8 cellular contexts compared by ENCODE assay signal in the genomic region with DNA sequence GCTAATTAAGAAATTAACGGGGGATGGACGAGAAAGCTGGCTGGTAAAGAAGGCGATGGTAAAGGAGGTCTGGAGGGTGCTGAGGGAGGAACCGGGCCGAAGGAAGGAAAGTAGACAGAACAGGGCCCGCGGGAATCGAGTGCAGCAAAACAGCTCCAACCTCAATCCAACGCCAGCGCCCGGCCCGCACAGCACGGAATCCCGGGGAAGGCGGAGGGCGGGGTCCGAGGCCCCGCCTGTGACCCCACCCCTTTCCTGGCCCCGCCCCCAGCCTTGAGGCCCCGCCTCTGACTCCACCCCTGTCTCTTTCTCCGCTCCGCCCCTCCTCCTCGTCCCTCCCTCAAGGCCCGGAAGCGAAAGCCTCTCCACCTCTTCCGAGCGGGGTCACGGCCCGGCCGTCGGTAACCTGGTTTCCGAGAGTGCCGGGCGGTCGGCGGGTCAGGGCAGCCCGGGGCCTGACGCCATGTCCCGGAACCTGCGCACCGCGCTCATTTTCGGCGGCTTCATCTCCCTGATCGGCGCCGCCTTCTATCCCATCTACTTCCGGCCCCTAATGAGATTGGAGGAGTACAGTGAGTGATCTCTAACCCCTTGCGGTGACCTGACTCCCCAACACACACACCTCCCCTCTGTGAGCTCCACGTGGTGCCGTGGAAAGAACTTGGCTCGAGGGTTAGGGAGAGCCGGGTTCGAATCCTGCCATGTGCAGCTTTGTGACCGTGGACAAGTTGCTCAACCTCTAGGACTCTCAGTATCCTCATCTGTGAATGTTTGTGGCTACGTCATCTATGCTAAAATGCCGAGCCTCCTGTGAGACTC. TPM values are rescaled to one million over a fixed set of nuclear protein-coding genes. Genes with fewer than 3 reads are reported as not detected.
A peak's percentile ranks its signal among the peaks of the same experiment; 100 is the strongest.
DNase-seq lines count a peak whose midpoint lies in the region; ATAC-seq and TF ChIP-seq lines count a peak whose summit lies in the region.

A gene (plus strand): TSS at position 370 of the 819 bp plus-strand sequence. CDS start 94 bp downstream, at position 464.

- ATAC-seq in GM21737 (IDR thresholded peaks at IDR 0.05; ENCODE audit: unreplicated experiment) (peak; percentile 94), naive B cell (ENCODE audit: low read depth in 2 of 2) (peak; percentile 84)
- ATAC-seq in stimulated activated memory B cell treated with anti-CD40 and anti-IgM and Interleukin-4, amounts not matched to agents 10 μg/mL and 1 μg/mL and 100 μg/mL, for 72 hours: peak; percentile 97

- no peaks in the 10 kb centered on the region for H3K9me2 ChIP-seq in DOHH2 (replicated peaks; ENCODE audit: control insufficient read depth, low read length)

- no peaks in the 10 kb centered on the region for H3K27me3 ChIP-seq in DOHH2 (ENCODE audit: control insufficient read depth, low read length)
- no peaks in the 10 kb centered on the region for H3K27me3 ChIP-seq in Peyer's patch
- H3K27me3 ChIP-seq in esophagus squamous epithelium: peaks cover 0 to 15% (median 0%) of the 10 kb centered on the region in 4 donors

- H4K20me1 ChIP-seq in DOHH2 (ENCODE audit: control insufficient read depth, insufficient read depth, low read depth, low read length): no peaks in the 10 kb centered on the region

- 1 to 3% methylated on average over 22 to 39 of the region's 57 CpGs for WGBS in esophagus squamous epithelium, 2 donors

- peak within 1 kb of the TSS; percentile 98 for H3K4me2 ChIP-seq in DOHH2 (ENCODE audit: low read length)

- H3K9me3 Mint-ChIP-seq in naive B cell: peaks cover 0 to 4% (median 0%) of the 10 kb centered on the region in 7 donors
- H3K9me3 Mint-ChIP-seq in stimulated activated memory B cell treated with anti-CD40 and anti-IgM and Interleukin-4, amounts not matched to agents 10 μg/mL and 1 μg/mL and 100 μg/mL, for 72 hours: peaks cover 3% of the 10 kb centered on the region

- H3K36me3 ChIP-seq in DOHH2 (ENCODE audit: control insufficient read depth, low read length) (peaks cover 17% of the 10 kb centered on the region), Peyer's patch (no peaks in the 10 kb centered on the region), esophagus squamous epithelium (no peaks in the 10 kb centered on the region)

- peak within 1 kb of the TSS; percentile 90 for H3K4me3 ChIP-seq in DOHH2 (ENCODE audit: low read length)
- peak within 1 kb of the TSS; percentile 60 to 75 (median 64) for H3K4me3 ChIP-seq in Peyer's patch
- H3K4me3 ChIP-seq in esophagus squamous epithelium: peak within 1 kb of the TSS; percentile 61 to 82 (median 64)

- no peaks in the 10 kb centered on the region for H3K27me3 Mint-ChIP-seq in naive B cell
- H3K27me3 Mint-ChIP-seq in stimulated activated memory B cell treated with anti-CD40 and anti-IgM and Interleukin-4, amounts not matched to agents 10 μg/mL and 1 μg/mL and 100 μg/mL, for 72 hours: no peaks in the 10 kb centered on the region

- 0 out of 2 replicates have a peak, but pooled peaks cover 3% of the 10 kb centered on the region for H3F3A ChIP-seq in DOHH2 (ENCODE audit: control insufficient read depth, insufficient read depth)

- TF ChIP-seq CTCF in DOHH2 (IDR thresholded peaks at IDR 0.05; ENCODE audit: low read depth, low read length, poor library complexity, severe bottlenecking) (no peak), Peyer's patch (IDR thresholded peaks at IDR 0.05) (peak in 2 of 6 experiments; percentile 14 to 23), esophagus squamous epithelium (IDR thresholded peaks at IDR 0.05) (peak in 2 of 6 experiments; percentile 7 to 13)

- intact Hi-C loops in esophagus squamous epithelium (cut with DNase I): no loop called here

- TF ChIP-seq POLR2A in Peyer's patch (IDR thresholded peaks at IDR 0.05) (peak; percentile 48 to 68), esophagus squamous epithelium (IDR thresholded peaks at IDR 0.05) (peak in 3 of 4 donors; percentile 17 to 66 (median 48))

- H3K4me3 Mint-ChIP-seq in naive B cell: peak within 1 kb of the TSS; percentile 89 to 100 (median 99)
- H3K4me3 Mint-ChIP-seq in stimulated activated memory B cell treated with anti-CD40 and anti-IgM and Interleukin-4, amounts not matched to agents 10 μg/mL and 1 μg/mL and 100 μg/mL, for 72 hours: peak within 1 kb of the TSS; percentile 98

- H3K9me3 ChIP-seq in DOHH2 (ENCODE audit: control insufficient read depth, insufficient read depth, low read length): no peaks in the 10 kb centered on the region
- H3K9me3 ChIP-seq in Peyer's patch: no peaks in the 10 kb centered on the region
- no peaks in the 10 kb centered on the region for H3K9me3 ChIP-seq in esophagus squamous epithelium

- peaks cover 43% of the 10 kb centered on the region for H3K4me1 ChIP-seq in DOHH2 (ENCODE audit: control insufficient read depth, low read length)
- H3K4me1 ChIP-seq in Peyer's patch: peaks cover 4 to 16% (median 7%) of the 10 kb centered on the region in 4 donors
- peaks cover 11 to 23% (median 13%) of the 10 kb centered on the region in 3 donors for H3K4me1 ChIP-seq in esophagus squamous epithelium

- peaks cover 35 to 48% (median 48%) of the 10 kb centered on the region in 3 donors for H3K4me1 Mint-ChIP-seq in naive B cell
- peaks cover 33% of the 10 kb centered on the region for H3K4me1 Mint-ChIP-seq in stimulated activated memory B cell treated with anti-CD40 and anti-IgM and Interleukin-4, amounts not matched to agents 10 μg/mL and 1 μg/mL and 100 μg/mL, for 72 hours

- H3K27ac Mint-ChIP-seq in naive B cell: peak within 1 kb of the TSS; percentile 96 to 99 (median 99)
- H3K27ac Mint-ChIP-seq in stimulated activated memory B cell treated with anti-CD40 and anti-IgM and Interleukin-4, amounts not matched to agents 10 μg/mL and 1 μg/mL and 100 μg/mL, for 72 hours: peak within 1 kb of the TSS; percentile 97

- H3K79me2 ChIP-seq in DOHH2 (ENCODE audit: control insufficient read depth, low read length): peaks cover 49% of the 10 kb centered on the region

- H3K27ac ChIP-seq in DOHH2 (ENCODE audit: low read depth, low read length) (peak within 1 kb of the TSS; percentile 72), Peyer's patch (peak within 1 kb of the TSS; percentile 90 to 98 (median 92)), esophagus squamous epithelium (peak within 1 kb of the TSS; percentile 86 to 97 (median 88))

- peaks cover 0 to 1% of the 10 kb centered on the region in 2 donors for H3K36me3 Mint-ChIP-seq in naive B cell
- peaks cover 10% of the 10 kb centered on the region for H3K36me3 Mint-ChIP-seq in stimulated activated memory B cell treated with anti-CD40 and anti-IgM and Interleukin-4, amounts not matched to agents 10 μg/mL and 1 μg/mL and 100 μg/mL, for 72 hours

- DNase-seq in KG1 (lab: John Stamatoyannopoulos, UW) (peak; percentile 76), Peyer's patch (peak; percentile 90 to 96 (median 95)), activated T-helper 1 cell treated with Interleukin-2 at 50 U/mL for 16 hours (ENCODE audit: low read depth) (peak; percentile 80), esophagus squamous epithelium (lab: John Stamatoyannopoulos, UW) (peak; percentile 60), naive B cell (peak; percentile 87)

RNA-seq across cellular contexts. Expression of the gene that starts here (rescaled TPM):
- 10 to 100 TPM; 11.6 to 55.7 (median 31.3) TPM for total RNA-seq in Peyer's patch
- total RNA-seq in esophagus squamous epithelium: 10 to 100 TPM in 3 of 4 donors, 1 to 10 TPM in 1; 3.6 to 19.8 (median 15.5) TPM
- 10 to 100 TPM; 57.8 to 83.2 (median 71.3) TPM for polyA plus RNA-seq in naive B cell (ENCODE audit: low read depth in 6 of 6)

Comparison
In these comparisons a context has a peak if more than half of its experiments do, and no peak if none do; other contexts are left out.
1. Peak in every context shown above with its lines: DNase-seq, ATAC-seq, H3K4me3 ChIP-seq and H3K27ac ChIP-seq.